12 cellular contexts compared by ENCODE assay signal in genomic region chr3:41286305-41286704, GRCh38.
"Had no signal": no experiment of that assay in that cellular context is flagged by ENCODE, and none has a peak within 500 bp of the region (broad histone marks: within the 10 kb centered on the region; RNA-seq: fewer than 3 reads in every experiment).

No MANE protein-coding gene starts in this region.

- H3K27ac ChIP-seq: thyroid gland, uterus had no signal

- H3K4me1 ChIP-seq: thyroid gland, uterus had no signal

- DNase-seq: activated CD4-positive, alpha-beta T cell treated with anti-CD3 and anti-CD28 coated beads, Interleukin-2, amount 50 U/mL, for 48 hours; activated CD4-positive, CD25-positive, alpha-beta regulatory T cell treated with anti-CD3 and anti-CD28 coated beads, Interleukin-2, amount 50 U/mL, for 72 hours; activated naive CD4-positive, alpha-beta T cell treated with anti-CD3 and anti-CD28 coated beads, Interleukin-2, amount 10 ng/mL, durations not matched to agents 7 days and 5 days; activated T-cell treated with anti-CD3 and anti-CD28 coated beads, Interleukin-2, amount 50 U/mL, for 1 hour; caudate nucleus; mucosa of descending colon; naive thymus-derived CD4-positive, alpha-beta T cell; stimulated activated CD4-positive, alpha-beta T cell treated with anti-CD3 and anti-CD28 coated beads, Interleukin-12 subunit alpha, Interleukin-12 subunit beta, amount 100 ng/mL, for 4 hours; stimulated activated CD4-positive, alpha-beta T cell treated with anti-CD3 and anti-CD28 coated beads, Interleukin-2, amount 100 ng/mL, for 24 hours; T1000; thyroid gland; uterus had no signal

- H3K9me3 ChIP-seq: mucosa of descending colon, thyroid gland, uterus had no signal

- H3K4me3 ChIP-seq: mucosa of descending colon, thyroid gland, uterus had no signal

- H3K27me3 ChIP-seq: thyroid gland, uterus had no signal

- H3K36me3 ChIP-seq: thyroid gland, uterus had no signal
